In genomic region chr17:59342681-59343127, GRCh38 we compare ENCODE assay signal across 10 cellular contexts. TPM values are rescaled to one million over a fixed set of nuclear protein-coding genes. Genes with fewer than 3 reads are reported as not detected.
A peak's percentile ranks its signal among the peaks of the same experiment; 100 is the strongest.
DNase-seq lines count a peak whose midpoint lies in the region; ATAC-seq and TF ChIP-seq lines count a peak whose summit lies in the region.
"Had no signal": no experiment of that assay in that cellular context is flagged by ENCODE, and none has a peak within 500 bp of the region (broad histone marks: within the 10 kb centered on the region; RNA-seq: fewer than 3 reads in every experiment).

No MANE protein-coding gene starts in this region.

- no peaks in the 10 kb centered on the region for H3K9me3 ChIP-seq in CD8-positive, alpha-beta T cell (ENCODE audit: low read length)
- H3K9me3 ChIP-seq in psoas muscle = no peaks in the 10 kb centered on the region
- no peaks in the 10 kb centered on the region for H3K9me3 ChIP-seq in aorta (ENCODE audit: control insufficient read depth, low read length)

- no peak overlapping the region for H3K4me3 ChIP-seq in CD8-positive, alpha-beta T cell (ENCODE audit: low read depth, low read length)
- H3K4me3 ChIP-seq in psoas muscle (no peak overlapping the region), aorta (ENCODE audit: low read length in 2 of 2) (no peak overlapping the region)

- intact Hi-C loops in CD8-positive, alpha-beta T cell (cut with DNase I, micrococcal nuclease) = no loop called here
- intact Hi-C loops in psoas muscle (cut with DNase I) = no loop called here
- intact Hi-C loops in aorta (cut with DNase I) = no loop called here

- no peak for TF ChIP-seq CTCF in CD8-positive, alpha-beta T cell (IDR thresholded peaks at IDR 0.05)
- TF ChIP-seq CTCF in psoas muscle (IDR thresholded peaks at IDR 0.05) = no peak

- H3K4me3 Mint-ChIP-seq in CD8-positive, alpha-beta T cell = no peak overlapping the region
- no peak overlapping the region for H3K4me3 Mint-ChIP-seq in activated naive CD8-positive, alpha-beta T cell treated with anti-CD3 and anti-CD28 coated beads for 36 hours

- H3K27ac ChIP-seq in CD8-positive, alpha-beta T cell (ENCODE audit: low read depth, low read length) = no peak overlapping the region
- H3K27ac ChIP-seq in psoas muscle (peak overlapping the region; percentile 65), caudate nucleus (ENCODE audit: low read depth, low read length) (no peak overlapping the region), aorta (ENCODE audit: low read depth in 1 of 2, low read length in 2 of 2) (no peak overlapping the region)

- H3K9me3 Mint-ChIP-seq in CD8-positive, alpha-beta T cell = no peaks in the 10 kb centered on the region
- no peaks in the 10 kb centered on the region for H3K9me3 Mint-ChIP-seq in activated naive CD8-positive, alpha-beta T cell treated with anti-CD3 and anti-CD28 coated beads for 36 hours

- no peaks in the 10 kb centered on the region for H3K27me3 ChIP-seq in CD8-positive, alpha-beta T cell (ENCODE audit: insufficient read depth, low read length)
- H3K27me3 ChIP-seq in psoas muscle (ENCODE audit: insufficient read depth in 3 of 3, low read length in 2 of 3) (no peaks in the 10 kb centered on the region), aorta (ENCODE audit: control insufficient read depth in 1 of 2, insufficient read depth in 2 of 2, low read length in 1 of 2) (no peaks in the 10 kb centered on the region)

- CTCF ChIA-PET in CD8-positive, alpha-beta T cell (lab: Charles Lee) = interaction anchor here (0.7 to 2.0 kb wide), 3 partner anchors 7 to 97 kb away, joined by 3 to 5 read pairs (median 3); no protein-coding TSS in a partner anchor

- ATAC-seq in CD8-positive, alpha-beta T cell = peak; percentile 66
- ATAC-seq in psoas muscle (peak in 2 of 4 donors; percentile 12 to 23), aorta (ENCODE audit: low FRiP score) (no peak)

- peaks cover 13% of the 10 kb centered on the region for H3K36me3 Mint-ChIP-seq in CD8-positive, alpha-beta T cell
- peaks cover 2% of the 10 kb centered on the region for H3K36me3 Mint-ChIP-seq in activated naive CD8-positive, alpha-beta T cell treated with anti-CD3 and anti-CD28 coated beads for 36 hours

- peaks cover 45% of the 10 kb centered on the region for H3K4me1 ChIP-seq in CD8-positive, alpha-beta T cell (ENCODE audit: insufficient read depth, low read length)
- peaks cover 87% of the 10 kb centered on the region for H3K4me1 ChIP-seq in psoas muscle
- H3K4me1 ChIP-seq in aorta (ENCODE audit: control insufficient read depth in 1 of 2, insufficient read depth in 2 of 2, low read length in 2 of 2) = peaks cover 17 to 18% of the 10 kb centered on the region in 2 donors

- H3K4me1 Mint-ChIP-seq in CD8-positive, alpha-beta T cell (ENCODE audit: low read depth) = peaks cover 70% of the 10 kb centered on the region
- H3K4me1 Mint-ChIP-seq in activated naive CD8-positive, alpha-beta T cell treated with anti-CD3 and anti-CD28 coated beads for 36 hours = peaks cover 49% of the 10 kb centered on the region

- no peaks in the 10 kb centered on the region for H3K27me3 Mint-ChIP-seq in CD8-positive, alpha-beta T cell (ENCODE audit: low read depth)
- H3K27me3 Mint-ChIP-seq in activated naive CD8-positive, alpha-beta T cell treated with anti-CD3 and anti-CD28 coated beads for 36 hours = no peaks in the 10 kb centered on the region

- H3K36me3 ChIP-seq in CD8-positive, alpha-beta T cell (ENCODE audit: insufficient read depth, low read length) = no peaks in the 10 kb centered on the region
- H3K36me3 ChIP-seq in psoas muscle (ENCODE audit: insufficient read depth in 1 of 2, low read depth in 1 of 2) (peaks cover 0 to 3% of the 10 kb centered on the region in 2 donors), aorta (ENCODE audit: control insufficient read depth in 1 of 2, insufficient read depth in 2 of 2, low read length in 1 of 2) (no peaks in the 10 kb centered on the region)

- 45 to 68% (median 48%) methylated on average over 4 of the region's 4 CpGs for WGBS in psoas muscle, 3 donors
- WGBS in aorta, 2 donors = 45 to 51% methylated on average over 4 of the region's 4 CpGs

- peak overlapping the region; percentile 72 for H3K27ac Mint-ChIP-seq in CD8-positive, alpha-beta T cell
- H3K27ac Mint-ChIP-seq in activated naive CD8-positive, alpha-beta T cell treated with anti-CD3 and anti-CD28 coated beads for 36 hours = peak overlapping the region; percentile 79

- POLR2A ChIA-PET in CD8-positive, alpha-beta T cell (lab: Charles Lee) = interaction anchor here (0.7 to 2.1 kb wide), 4 partner anchors 10 to 84 kb away, joined by 3 to 8 read pairs (median 4); no protein-coding TSS in a partner anchor

- DNase-seq in CD8-positive, alpha-beta T cell = no peak
- DNase-seq in activated CD4-positive, CD25-positive, alpha-beta regulatory T cell treated with anti-CD3 and anti-CD28 coated beads, Interleukin-2, amount 50 U/mL, for 72 hours = peak; percentile 49
- peak; percentile 38 for DNase-seq in activated naive CD8-positive, alpha-beta T cell treated with anti-CD3 and anti-CD28 coated beads for 36 hours
- no peak for DNase-seq in psoas muscle
- no peak for DNase-seq in caudate nucleus (lab: John Stamatoyannopoulos, UW)
- no peak for DNase-seq in aorta
- DNase-seq in NOMO-1 treated with DMSO at 0.1 percent for 48 hours (lab: John Stamatoyannopoulos, UW; ENCODE audit: unreplicated experiment) = no peak
- DNase-seq: effector CD4-positive, alpha-beta T cell; NCI-H1048; NCI-H446 treated with DMSO at 0.1 percent for 48 hours had no signal

RNA-seq across cellular contexts. Expression of gene YPEL2, which starts 11.2 kb away (rescaled TPM):
- 10 to 100 TPM; 48.7 to 54.4 TPM for total RNA-seq in CD8-positive, alpha-beta T cell
- 1 to 10 TPM; 4.4 to 4.7 TPM for total RNA-seq in activated naive CD8-positive, alpha-beta T cell treated with anti-CD3 and anti-CD28 coated beads for 36 hours
- total RNA-seq in psoas muscle (10 to 100 TPM; 19.9 to 47.8 (median 22.3) TPM), aorta (10 to 100 TPM; 38.5 to 54.0 TPM)
- polyA plus RNA-seq in psoas muscle (10 to 100 TPM in 1 of 3 donors, 1 to 10 TPM in 2; 1.9 to 10.6 (median 6.9) TPM), aorta (10 to 100 TPM; 16.8 to 23.0 TPM)

Comparison
In these comparisons a context has a peak if more than half of its experiments do, and no peak if none do; other contexts are left out.
1. DNase-seq: peak in activated CD4-positive, CD25-positive, alpha-beta regulatory T cell treated with anti-CD3 and anti-CD28 coated beads, Interleukin-2, amount 50 U/mL, for 72 hours (single experiment) and activated naive CD8-positive, alpha-beta T cell treated with anti-CD3 and anti-CD28 coated beads for 36 hours (single experiment); none in CD8-positive, alpha-beta T cell (0 of 7), psoas muscle (0 of 2), caudate nucleus (0 of 61), aorta (0 of 2) and NOMO-1 treated with DMSO at 0.1 percent for 48 hours (single experiment).